1 cellular context compared by ENCODE assay signal in genomic region chr19:35845215-35846037, GRCh38.
A peak's percentile ranks its signal among the peaks of the same experiment; 100 is the strongest.
TF ChIP-seq lines count a peak whose summit lies in the region.

No MANE protein-coding gene starts in this region.

TF ChIP-seq in K562, 482 proteins besides CTCF, POLR2A, EP300 and RAD21 (continued from another document and continues in another):
- TF ChIP-seq ZBTB11 (CRISPR knock-in tag; IDR thresholded peaks at IDR 0.05) (0 out of 6 replicates have a peak, but pooled peaks of 1 of the 3 experiments have one; percentile 43), ARID3B (CRISPR knock-in tag; IDR thresholded peaks at IDR 0.05; ENCODE audit: borderline replicate concordance) (no peak), LCOR (CRISPR knock-in tag; IDR thresholded peaks at IDR 0.05) (no peak), NUFIP1 (IDR thresholded peaks at IDR 0.05; ENCODE audit: partially characterized antibody) (no peak), SPI1 (IDR thresholded peaks at IDR 0.05; ENCODE audit: borderline replicate concordance, low read depth, low read length) (no peak), TSC22D4 (tag; IDR thresholded peaks at IDR 0.05) (no peak), ZNF3 (CRISPR knock-in tag; IDR thresholded peaks at IDR 0.05) (no peak), HDGF (IDR thresholded peaks at IDR 0.05) (no peak), CBX8 (IDR thresholded peaks at IDR 0.05; ENCODE audit: borderline replicate concordance, extremely low read depth, low read depth, low read length, poor library complexity, severe bottlenecking) (no peak), NR0B1 (IDR thresholded peaks at IDR 0.05; ENCODE audit: partially characterized antibody) (no peak), STAT6 (CRISPR knock-in tag; IDR thresholded peaks at IDR 0.05) (no peak), GABPA (tag; conservative IDR thresholded peaks at IDR 0.05; ENCODE audit: low read depth) (no peak), NFIC (IDR thresholded peaks at IDR 0.05) (no peak), POU5F1 (IDR thresholded peaks at IDR 0.05; ENCODE audit: borderline replicate concordance, low read depth, low read length, partially characterized antibody) (no peak), TFAP4 (CRISPR knock-in tag; IDR thresholded peaks at IDR 0.05; ENCODE audit: borderline replicate concordance) (peak; percentile 62; the same call in 1 of the 2 replicates), ZNF785 (CRISPR knock-in tag; IDR thresholded peaks at IDR 0.05) (no peak), ZNF277 (CRISPR knock-in tag; IDR thresholded peaks at IDR 0.05; ENCODE audit: borderline replicate concordance) (no peak), ZNF282 (CRISPR knock-in tag; IDR thresholded peaks at IDR 0.05) (no peak), MCM7 (IDR thresholded peaks at IDR 0.05) (no peak), NFIX (CRISPR knock-in tag; IDR thresholded peaks at IDR 0.05; ENCODE audit: low read depth) (no peak), NCOR1 (IDR thresholded peaks at IDR 0.05) (no peak), THAP12 (CRISPR knock-in tag; IDR thresholded peaks at IDR 0.05) (no peak), NONO (IDR thresholded peaks at IDR 0.05; ENCODE audit: low read depth in 2 of 2, low read length in 1 of 2) (no peak), HNRNPUL1 (IDR thresholded peaks at IDR 0.05; ENCODE audit: low read length) (no peak), ZNF165 (CRISPR knock-in tag; IDR thresholded peaks at IDR 0.05; ENCODE audit: borderline replicate concordance) (no peak), AFF1 (IDR thresholded peaks at IDR 0.05; ENCODE audit: low read depth in 1 of 2, partially characterized antibody in 2 of 2) (peak in 1 of 2 experiments; percentile 49), SMARCA5 (IDR thresholded peaks at IDR 0.05) (no peak), EWSR1 (IDR thresholded peaks at IDR 0.05; ENCODE audit: borderline replicate concordance, low read depth, partially characterized antibody) (no peak), CHCHD3 (CRISPR knock-in tag; IDR thresholded peaks at IDR 0.05) (no peak), ZBTB1 (CRISPR knock-in tag; IDR thresholded peaks at IDR 0.05; ENCODE audit: borderline replicate concordance, low read depth) (no peak; the same call in 1 of the 2 replicates), FOXP4 (CRISPR knock-in tag; IDR thresholded peaks at IDR 0.05; ENCODE audit: borderline replicate concordance) (no peak), E2F4 (CRISPR knock-in tag; IDR thresholded peaks at IDR 0.05; ENCODE audit: low read depth) (no peak), YBX1 (IDR thresholded peaks at IDR 0.05) (no peak), NFXL1 (CRISPR knock-in tag; IDR thresholded peaks at IDR 0.05) (no peak), ZNF311 (CRISPR knock-in tag; IDR thresholded peaks at IDR 0.05) (no peak), HLTF (IDR thresholded peaks at IDR 0.05) (peak; percentile 36; the same call in 1 of the 2 replicates), WHSC1 (IDR thresholded peaks at IDR 0.05; ENCODE audit: low read length) (no peak), ZFP30 (CRISPR knock-in tag; IDR thresholded peaks at IDR 0.05; ENCODE audit: borderline replicate concordance) (no peak), ZSCAN29 (IDR thresholded peaks at IDR 0.05) (no peak), HCFC1 (IDR thresholded peaks at IDR 0.05; ENCODE audit: low read depth, low read length) (no peak), ARID2 (IDR thresholded peaks at IDR 0.05) (no peak), ZNF197 (CRISPR knock-in tag; IDR thresholded peaks at IDR 0.05; ENCODE audit: low read depth) (no peak), MAFG (tag; conservative IDR thresholded peaks at IDR 0.05) (no peak)
